In the genomic region with DNA sequence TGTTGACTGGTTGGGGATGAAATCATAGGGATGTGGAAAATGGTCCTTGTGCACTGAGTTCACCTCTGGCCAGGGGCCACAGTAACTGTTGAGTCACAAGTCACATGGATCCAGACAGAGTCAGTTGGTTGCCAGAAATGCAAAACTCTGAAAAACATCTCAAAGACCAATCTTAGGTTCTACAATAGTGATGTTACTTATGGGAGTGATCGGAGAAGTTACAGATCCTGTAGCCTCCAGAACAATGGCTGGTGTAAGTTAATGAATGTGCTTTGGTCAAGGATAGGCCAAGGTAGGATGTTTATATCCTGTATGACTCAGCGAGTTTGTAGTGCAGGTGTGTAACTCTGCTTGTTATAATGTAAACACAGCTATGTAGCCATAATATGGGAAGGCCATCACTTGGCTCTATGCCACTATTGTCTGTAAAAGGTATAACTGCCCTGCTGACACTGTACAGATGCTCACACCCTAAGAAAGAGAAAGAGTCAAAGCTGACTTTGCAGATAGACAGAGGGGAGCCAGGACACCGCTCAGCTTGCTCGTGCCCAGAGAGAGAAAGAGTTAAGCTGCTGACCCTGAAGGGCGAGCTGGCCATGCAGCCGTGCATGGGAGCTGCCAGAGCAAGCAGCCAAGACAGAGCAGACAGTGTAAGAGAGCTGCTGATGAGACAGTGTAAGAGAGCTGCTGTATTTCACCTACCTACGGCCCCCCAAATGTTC, we compare ENCODE assay signal across 13 cellular contexts. TPM values are rescaled to one million over a fixed set of nuclear protein-coding genes. Genes with fewer than 3 reads are reported as not detected.
A peak's percentile ranks its signal among the peaks of the same experiment; 100 is the strongest.
DNase-seq lines count a peak whose midpoint lies in the region; ATAC-seq, FAIRE-seq and TF ChIP-seq lines count a peak whose summit lies in the region.
"Had no signal": no experiment of that assay in that cellular context is flagged by ENCODE, and none has a peak within 500 bp of the region (broad histone marks: within the 10 kb centered on the region; RNA-seq: fewer than 3 reads in every experiment).

No MANE protein-coding gene starts in this region.

- H3K4me3 ChIP-seq in astrocyte of the cerebellum (ENCODE audit: low read depth, low read length) = no peak overlapping the region
- H3K4me3 ChIP-seq: ascending aorta, heart left ventricle had no signal

- FAIRE-seq in HTR-8/SVneo (lab: Jason Lieb, UNC) = no peak

- no peak for TF ChIP-seq CTCF in astrocyte of the cerebellum (IDR thresholded peaks at IDR 0.05; ENCODE audit: low read depth, low read length, missing control alignments)

- DNase-seq in AG08395 (ENCODE audit: low spot score) (peak; percentile 57), HT-29 (ENCODE audit: low spot score) (peak; percentile 40), astrocyte of the cerebellum (ENCODE audit: low read depth) (peak; percentile 23), islet precursor cell (peak; percentile 40), SHP77 treated with DMSO at 0.1 percent for 48 hours (lab: John Stamatoyannopoulos, UW) (no peak), HTR-8/SVneo (ENCODE audit: insufficient read length, low spot score) (no peak)
- DNase-seq: GOT3, heart left ventricle, natural killer cell, NCI-H2081 had no signal

- in situ Hi-C loops in astrocyte of the cerebellum (cut with HindIII; ENCODE audit: low sequenced_read_pairs) = no loop called here

- ATAC-seq in GM21526 (IDR thresholded peaks at IDR 0.05; ENCODE audit: low FRiP score, unreplicated experiment) (no peak), HG02852 (IDR thresholded peaks at IDR 0.05; ENCODE audit: unreplicated experiment) (no peak)
- ATAC-seq: natural killer cell had no signal

RNA-seq across cellular contexts. Expression of a gene that starts 27.1 kb away (rescaled TPM):
- 3.3 and 3.5 TPM in 2 replicates for total RNA-seq in HT-29 (2014; rRNA removed; shearing (Covaris generic))
- total RNA-seq: ascending aorta, heart left ventricle, natural killer cell had no signal

Comparison
In these comparisons a context has a peak if more than half of its experiments do, and no peak if none do; other contexts are left out.
1. DNase-seq: peak in AG08395 (single experiment), HT-29 (single experiment), astrocyte of the cerebellum (single experiment) and islet precursor cell (single experiment); none in SHP77 treated with DMSO at 0.1 percent for 48 hours (single experiment) and HTR-8/SVneo (single experiment).